In the genomic region with DNA sequence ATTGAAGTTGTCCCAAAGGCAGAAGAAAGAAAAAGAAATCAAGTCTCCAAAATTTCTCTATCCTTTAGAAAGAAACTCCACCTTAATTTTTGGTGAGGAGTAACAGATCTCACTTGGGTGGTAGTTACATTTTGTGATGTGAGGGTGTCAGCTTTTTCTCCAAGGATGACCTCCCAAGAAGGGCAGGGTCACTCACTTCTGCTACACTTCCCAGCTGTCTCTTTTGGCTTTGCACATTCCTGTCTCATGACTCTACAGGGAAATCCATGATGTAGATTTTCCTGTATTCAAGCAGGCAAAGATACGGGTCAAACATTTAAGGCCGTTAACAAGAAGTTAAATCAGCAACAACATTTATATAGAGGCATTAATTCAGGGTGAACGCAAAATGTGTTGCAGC, we compare ENCODE assay signal across 25 cellular contexts.
DNase-seq lines count a peak whose midpoint lies in the region; ATAC-seq and TF ChIP-seq lines count a peak whose summit lies in the region.
"Had no signal": no experiment of that assay in that cellular context is flagged by ENCODE, and none has a peak within 500 bp of the region (broad histone marks: within the 10 kb centered on the region; RNA-seq: fewer than 3 reads in every experiment).

No MANE protein-coding gene starts in this region.

- no peak overlapping the region for H3K4me3 ChIP-seq in choroid plexus epithelial cell (ENCODE audit: low read depth, low read length)
- H3K4me3 ChIP-seq: BLaER1 treated with 17β-estradiol and CSF1 and Interleukin-3, amounts not matched to agents 10 nM and 100 nM; GM23248; psoas muscle; transverse colon had no signal

- DNase-seq in M059J (ENCODE audit: low read depth) (peak; percentile 59), choroid plexus epithelial cell (ENCODE audit: low read depth) (peak; percentile 45), islet precursor cell (peak; percentile 55), NCI-H2227 treated with DMSO at 0.1 percent for 48 hours (lab: John Stamatoyannopoulos, UW) (no peak), SW 1271 (lab: John Stamatoyannopoulos, UW) (no peak)
- DNase-seq in stimulated activated CD4-positive, alpha-beta T cell treated with anti-CD3 and anti-CD28 coated beads, Interleukin-12 subunit alpha, Interleukin-12 subunit beta, amount 100 ng/mL, for 4 hours, result no peak
- DNase-seq: activated CD8-positive, alpha-beta memory T cell treated with anti-CD3 and anti-CD28 coated beads, Interleukin-2, amount 50 U/mL, for 48 hours; activated CD8-positive, alpha-beta T cell treated with anti-CD3 and anti-CD28 coated beads for 36 hours; activated naive CD4-positive, alpha-beta T cell treated with Interleukin-2 at 50 U/mL for 16 hours; GF-D8; GM23248; HFFc6; KG1; midbrain; naive thymus-derived CD8-positive, alpha-beta T cell; NCI-H1436 treated with DMSO at 0.1 percent for 48 hours; NCI-H2081 treated with DMSO at 0.1 percent for 48 hours; occipital lobe; psoas muscle; stimulated activated CD4-positive, alpha-beta T cell treated with anti-CD3 and anti-CD28 coated beads, Interleukin-4, amount 100 ng/mL, for 24 hours; transverse colon had no signal

- no peak for TF ChIP-seq CTCF in choroid plexus epithelial cell (conservative IDR thresholded peaks at IDR 0.05; ENCODE audit: low read depth, low read length)

- ATAC-seq in GM19397 (IDR thresholded peaks at IDR 0.05; ENCODE audit: unreplicated experiment), result no peak
- ATAC-seq: activated CD8-positive, alpha-beta T cell treated with anti-CD3 and anti-CD28 coated beads for 36 hours; naive thymus-derived CD8-positive, alpha-beta T cell; psoas muscle; Right ventricle myocardium inferior; sciatic nerve had no signal

Comparison
In these comparisons a context has a peak if more than half of its experiments do, and no peak if none do; other contexts are left out.
1. DNase-seq: peak in M059J (single experiment), choroid plexus epithelial cell (single experiment) and islet precursor cell (single experiment); none in stimulated activated CD4-positive, alpha-beta T cell treated with anti-CD3 and anti-CD28 coated beads, Interleukin-12 subunit alpha, Interleukin-12 subunit beta, amount 100 ng/mL, for 4 hours (single experiment), NCI-H2227 treated with DMSO at 0.1 percent for 48 hours (single experiment) and SW 1271 (0 of 2).